In genomic region chr5:121025671-121026070, GRCh38 we compare ENCODE assay signal across 7 cellular contexts.
"Had no signal": no experiment of that assay in that cellular context is flagged by ENCODE, and none has a peak within 500 bp of the region (broad histone marks: within the 10 kb centered on the region; RNA-seq: fewer than 3 reads in every experiment).

No MANE protein-coding gene starts in this region.

- H3K4me3 Mint-ChIP-seq: HFFc6 had no signal

- ATAC-seq: HCT116 had no signal

- H3K27ac Mint-ChIP-seq: HFFc6 had no signal

- H3K4me3 ChIP-seq: HAP-1 had no signal

- DNase-seq: GOT3, H7, HFFc6, IMR-90, KBM-7 had no signal

- H3K9me3 Mint-ChIP-seq: HFFc6 had no signal

- H3K36me3 ChIP-seq: HAP-1 had no signal

- H3K4me1 ChIP-seq: HAP-1 had no signal

- H3K9me3 ChIP-seq: HAP-1 had no signal
